Comparison of ENCODE assay signal across 8 cellular contexts in the genomic region with DNA sequence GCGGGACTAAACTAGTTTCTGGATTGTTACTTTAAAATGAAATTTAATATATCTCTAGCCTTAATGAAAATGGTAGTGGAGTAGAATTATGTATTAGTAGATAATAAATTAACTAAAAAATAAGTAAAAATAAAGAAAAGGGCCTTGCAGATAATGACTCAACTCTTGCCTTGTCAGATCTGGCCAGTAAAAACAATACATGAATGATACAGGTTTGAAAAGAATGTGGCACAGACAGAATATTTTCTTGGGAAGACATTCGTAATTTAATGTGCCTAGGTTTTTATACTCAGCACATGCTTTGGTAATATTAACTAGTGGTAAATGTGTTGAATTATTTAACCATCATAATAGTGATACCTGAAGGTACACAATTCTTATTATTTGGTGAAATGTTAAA. TPM values are rescaled to one million over a fixed set of nuclear protein-coding genes. Genes with fewer than 3 reads are reported as not detected.
DNase-seq lines count a peak whose midpoint lies in the region; ATAC-seq and TF ChIP-seq lines count a peak whose summit lies in the region.

No MANE protein-coding gene starts in this region.

- H3K4me1 ChIP-seq in foreskin keratinocyte: peaks cover 18% of the 10 kb centered on the region

- no peak for ATAC-seq in activated CD4-positive, alpha-beta T cell treated with anti-CD3 and anti-CD28 coated beads for 36 hours
- no peak for ATAC-seq in activated B cell treated with CpG ODN at 0.5 μM for 24 hours (ENCODE audit: low read depth)
- ATAC-seq in foreskin keratinocyte: peak; percentile 35
- ATAC-seq in stimulated activated effector memory CD8-positive, alpha-beta T cell treated with anti-CD3 and anti-CD28 coated beads, Interleukin-12 subunit alpha, Interleukin-12 subunit beta, amount 100 ng/mL, for 72 hours: no peak
- no peak for ATAC-seq in GM21390 (IDR thresholded peaks at IDR 0.05; ENCODE audit: unreplicated experiment)

- H3K4me3 Mint-ChIP-seq in activated CD4-positive, alpha-beta T cell treated with anti-CD3 and anti-CD28 coated beads for 36 hours: peak overlapping the region; percentile 10
- H3K4me3 Mint-ChIP-seq in activated B cell treated with CpG ODN at 0.5 μM for 24 hours: no peak overlapping the region
- peak overlapping the region; percentile 70 for H3K4me3 Mint-ChIP-seq in stimulated activated effector memory CD8-positive, alpha-beta T cell treated with anti-CD3 and anti-CD28 coated beads, Interleukin-12 subunit alpha, Interleukin-12 subunit beta, amount 100 ng/mL, for 72 hours

- TF ChIP-seq CTCF in activated B cell treated with CpG ODN at 0.5 μM for 24 hours (IDR thresholded peaks at IDR 0.05) (no peak), foreskin keratinocyte (conservative IDR thresholded peaks at IDR 0.05) (no peak)

- peaks cover 79% of the 10 kb centered on the region for H3K4me1 Mint-ChIP-seq in activated CD4-positive, alpha-beta T cell treated with anti-CD3 and anti-CD28 coated beads for 36 hours
- H3K4me1 Mint-ChIP-seq in activated B cell treated with CpG ODN at 0.5 μM for 24 hours: peaks cover 85% of the 10 kb centered on the region
- H3K4me1 Mint-ChIP-seq in stimulated activated effector memory CD8-positive, alpha-beta T cell treated with anti-CD3 and anti-CD28 coated beads, Interleukin-12 subunit alpha, Interleukin-12 subunit beta, amount 100 ng/mL, for 72 hours: peaks cover 68% of the 10 kb centered on the region

- intact Hi-C loops in activated CD4-positive, alpha-beta T cell treated with anti-CD3 and anti-CD28 coated beads for 36 hours (cut with DNase I, micrococcal nuclease): loop anchor here (1.0 to 10.0 kb wide), 9 partner anchors 8 to 559 kb away; a partner anchor contains a TSS
- intact Hi-C loops in activated B cell treated with CpG ODN at 0.5 μM for 24 hours (cut with micrococcal nuclease): loop anchor here (1.0 to 10.0 kb wide), 7 partner anchors 8 to 561 kb away; a partner anchor contains a TSS

- no peak for DNase-seq in activated CD4-positive, alpha-beta T cell treated with anti-CD3 and anti-CD28 coated beads for 36 hours
- DNase-seq in activated CD4-positive, alpha-beta T cell treated with anti-CD3 and anti-CD28 coated beads for 48 hours: no peak
- DNase-seq in activated B cell treated with CpG ODN at 0.5 μM for 24 hours (no peak), foreskin keratinocyte (peak in 1 of 2 donors; percentile 45), NCI-H345 treated with DMSO at 0.1 percent for 48 hours (lab: John Stamatoyannopoulos, UW; ENCODE audit: unreplicated experiment) (no peak), UCSD-AML1 (lab: John Stamatoyannopoulos, UW; ENCODE audit: unreplicated experiment) (no peak)
- no peak for DNase-seq in stimulated activated effector memory CD8-positive, alpha-beta T cell treated with anti-CD3 and anti-CD28 coated beads, Interleukin-12 subunit alpha, Interleukin-12 subunit beta, amount 100 ng/mL, for 72 hours (ENCODE audit: low spot score in 2 of 2)

- H3K36me3 Mint-ChIP-seq in activated CD4-positive, alpha-beta T cell treated with anti-CD3 and anti-CD28 coated beads for 36 hours (ENCODE audit: low read depth): peaks cover 46% of the 10 kb centered on the region
- peaks cover 52% of the 10 kb centered on the region for H3K36me3 Mint-ChIP-seq in activated B cell treated with CpG ODN at 0.5 μM for 24 hours (ENCODE audit: low read depth)
- H3K36me3 Mint-ChIP-seq in stimulated activated effector memory CD8-positive, alpha-beta T cell treated with anti-CD3 and anti-CD28 coated beads, Interleukin-12 subunit alpha, Interleukin-12 subunit beta, amount 100 ng/mL, for 72 hours: peaks cover 68% of the 10 kb centered on the region

- POLR2A ChIA-PET in activated CD4-positive, alpha-beta T cell treated with anti-CD3 and anti-CD28 coated beads for 36 hours (lab: Charles Lee): interaction anchor here (0.6 to 4.3 kb wide), 6 partner anchors 9 to 136 kb away, joined by 5 to 27 read pairs (median 8); a partner anchor contains a TSS
- POLR2A ChIA-PET in activated B cell treated with CpG ODN at 0.5 μM for 24 hours (lab: Charles Lee): interaction anchor here (0.5 to 4.2 kb wide), 5 partner anchors 8 to 154 kb away, joined by 6 to 43 read pairs (median 18); a partner anchor contains a TSS

- H3K27me3 ChIP-seq in foreskin keratinocyte: no peaks in the 10 kb centered on the region

- H3K27ac Mint-ChIP-seq in activated CD4-positive, alpha-beta T cell treated with anti-CD3 and anti-CD28 coated beads for 36 hours: peak overlapping the region; percentile 58
- H3K27ac Mint-ChIP-seq in activated B cell treated with CpG ODN at 0.5 μM for 24 hours: peak overlapping the region; percentile 72
- peak overlapping the region; percentile 97 for H3K27ac Mint-ChIP-seq in stimulated activated effector memory CD8-positive, alpha-beta T cell treated with anti-CD3 and anti-CD28 coated beads, Interleukin-12 subunit alpha, Interleukin-12 subunit beta, amount 100 ng/mL, for 72 hours

- H3K27ac ChIP-seq in foreskin keratinocyte: peak overlapping the region; percentile 70

- H3K9me3 Mint-ChIP-seq in activated CD4-positive, alpha-beta T cell treated with anti-CD3 and anti-CD28 coated beads for 36 hours (ENCODE audit: low read depth): peaks cover 4% of the 10 kb centered on the region
- H3K9me3 Mint-ChIP-seq in activated B cell treated with CpG ODN at 0.5 μM for 24 hours: no peaks in the 10 kb centered on the region
- peaks cover 4% of the 10 kb centered on the region for H3K9me3 Mint-ChIP-seq in stimulated activated effector memory CD8-positive, alpha-beta T cell treated with anti-CD3 and anti-CD28 coated beads, Interleukin-12 subunit alpha, Interleukin-12 subunit beta, amount 100 ng/mL, for 72 hours

- H3K27me3 Mint-ChIP-seq in activated CD4-positive, alpha-beta T cell treated with anti-CD3 and anti-CD28 coated beads for 36 hours: no peaks in the 10 kb centered on the region
- H3K27me3 Mint-ChIP-seq in activated B cell treated with CpG ODN at 0.5 μM for 24 hours: no peaks in the 10 kb centered on the region

- CTCF ChIA-PET in activated CD4-positive, alpha-beta T cell treated with anti-CD3 and anti-CD28 coated beads for 36 hours (lab: Charles Lee): interaction anchor here (1.3 to 5.1 kb wide), 10 partner anchors 9 to 156 kb away, joined by 4 to 44 read pairs (median 6); a partner anchor contains a TSS
- CTCF ChIA-PET in activated B cell treated with CpG ODN at 0.5 μM for 24 hours (lab: Charles Lee): interaction anchor here (1.0 to 2.3 kb wide), 4 partner anchors 9 to 136 kb away, joined by 4 to 8 read pairs (median 6); a partner anchor contains a TSS

RNA-seq across cellular contexts. Expression of a gene that starts 28.3 kb away (rescaled TPM):
- 100 to 1,000 TPM in 1 of 2 experiments, 10 to 100 TPM in 1; 81.3 to 101 TPM for total RNA-seq in activated CD4-positive, alpha-beta T cell treated with anti-CD3 and anti-CD28 coated beads for 36 hours
- total RNA-seq in activated B cell treated with CpG ODN at 0.5 μM for 24 hours (142 and 153 TPM in 2 replicates), foreskin keratinocyte (26.3 and 33.1 TPM in 2 replicates)
- polyA plus RNA-seq in foreskin keratinocyte: 5.7 and 6.1 TPM in 2 replicates
